ENCODE assay signal across 16 cellular contexts in the genomic region with DNA sequence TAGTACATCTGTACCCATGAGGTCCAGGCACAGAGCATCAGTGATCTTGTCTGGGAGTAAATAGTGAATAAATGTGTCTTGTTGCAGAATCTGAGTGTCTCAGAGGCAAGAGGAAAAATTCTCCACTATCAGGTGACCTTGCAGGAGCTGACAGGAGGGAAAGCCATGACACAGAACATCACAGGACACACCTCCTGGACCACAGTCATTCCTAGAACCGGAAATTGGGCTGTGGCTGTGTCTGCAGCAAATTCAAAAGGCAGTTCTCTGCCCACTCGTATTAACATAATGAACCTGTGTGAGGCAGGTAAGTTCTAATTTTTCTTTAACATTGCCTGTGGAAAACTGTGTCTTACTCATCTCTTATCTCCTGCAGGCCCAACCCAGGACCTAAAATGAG. TPM values are rescaled to one million over a fixed set of nuclear protein-coding genes. Genes with fewer than 3 reads are reported as not detected.
A peak's percentile ranks its signal among the peaks of the same experiment; 100 is the strongest.
DNase-seq lines count a peak whose midpoint lies in the region; ATAC-seq, FAIRE-seq and TF ChIP-seq lines count a peak whose summit lies in the region.
"Had no signal": no experiment of that assay in that cellular context is flagged by ENCODE, and none has a peak within 500 bp of the region (broad histone marks: within the 10 kb centered on the region; RNA-seq: fewer than 3 reads in every experiment).

No MANE protein-coding gene starts in this region.

- H3K9me3 ChIP-seq in GM12878 (replicated peaks; ENCODE audit: control insufficient read depth, insufficient read depth, low read length) = no peaks in the 10 kb centered on the region
- no peaks in the 10 kb centered on the region for H3K9me3 ChIP-seq in small intestine (ENCODE audit: control insufficient read depth, low read depth)
- H3K9me3 ChIP-seq: A549, mucosa of descending colon, SJCRH30 had no signal

- 30% methylated on average over 2 of the region's 2 CpGs for WGBS in GM12878 (ENCODE audit: insufficient coverage, insufficient replicate concordance, low lambda C conversion rate, missing lambda C conversion rate)
- WGBS in small intestine, 3 donors = 79 to 82% (median 79%) methylated on average over 2 of the region's 2 CpGs

- DNase-seq in activated CD4-positive, alpha-beta T cell treated with anti-CD3 and anti-CD28 coated beads for 36 hours = peak; percentile 67
- DNase-seq in activated CD4-positive, alpha-beta T cell treated with anti-CD3 and anti-CD28 coated beads for 1 hour = no peak
- DNase-seq in GM12878 (ENCODE audit: low read depth, low spot score) (no peak), small intestine (no peak), GDM1 (lab: John Stamatoyannopoulos, UW) (no peak), pons (ENCODE audit: low spot score) (no peak)
- DNase-seq: mucosa of descending colon, NCI-H526 treated with DMSO at 0.1 percent for 48 hours, right cardiac atrium, SJCRH30 had no signal

- peaks cover 41% of the 10 kb centered on the region for H3K4me1 Mint-ChIP-seq in activated CD4-positive, alpha-beta T cell treated with anti-CD3 and anti-CD28 coated beads for 36 hours

- CTCF ChIA-PET in activated CD4-positive, alpha-beta T cell treated with anti-CD3 and anti-CD28 coated beads for 36 hours (lab: Charles Lee) = interaction anchor here (0.5 to 2.5 kb wide), 5 partner anchors 18 to 410 kb away, joined by 3 to 14 read pairs (median 4); no protein-coding TSS in a partner anchor
- CTCF ChIA-PET in GM12878 (lab: Yijun Ruan, JAX) = interaction anchor here (0.7 to 7.0 kb wide), 8 partner anchors 11 to 202 kb away, joined by 3 to 87 read pairs (median 4); no protein-coding TSS in a partner anchor

- peak; percentile 77 for ATAC-seq in activated CD4-positive, alpha-beta T cell treated with anti-CD3 and anti-CD28 coated beads for 36 hours
- ATAC-seq in GM21526 (IDR thresholded peaks at IDR 0.05; ENCODE audit: low FRiP score, unreplicated experiment) (peak; percentile 75), HG03196 (IDR thresholded peaks at IDR 0.05; ENCODE audit: unreplicated experiment) (peak; percentile 49), GM12878 (peak; percentile 65)
- ATAC-seq: A549, mucosa of descending colon, right cardiac atrium had no signal

- no peaks in the 10 kb centered on the region for H4K20me1 ChIP-seq in GM12878 (ENCODE audit: control insufficient read depth, insufficient read depth)

- no peak for TF ChIP-seq EP300 in GM12878 (IDR thresholded peaks at IDR 0.05; ENCODE audit: borderline replicate concordance in 1 of 2, control insufficient read depth in 1 of 2, low read depth in 2 of 2, low read length in 2 of 2)

- peak overlapping the region; percentile 72 for H3K27ac Mint-ChIP-seq in activated CD4-positive, alpha-beta T cell treated with anti-CD3 and anti-CD28 coated beads for 36 hours
- H3K27ac Mint-ChIP-seq: brain had no signal

- H3K4me3 ChIP-seq in GM12878 (no peak overlapping the region), small intestine (ENCODE audit: low read depth in 1 of 2, low read length in 2 of 2) (no peak overlapping the region)
- H3K4me3 ChIP-seq: A549, mucosa of descending colon, SJCRH30 had no signal

- no TSS peak for BruUV-seq in GM12878 (replicated peaks; lab: Mats Ljungman, UMichigan)

- no peaks in the 10 kb centered on the region for H3K79me2 ChIP-seq in GM12878 (ENCODE audit: control insufficient read depth, insufficient read depth, low read length)

- H3K27ac ChIP-seq in GM12878 (ENCODE audit: control insufficient read depth, insufficient read depth) (no peak overlapping the region), small intestine (ENCODE audit: low read depth in 1 of 2, low read length in 1 of 2) (no peak overlapping the region)
- H3K27ac ChIP-seq: A549, SJCRH30 had no signal

- H3K36me3 Mint-ChIP-seq in activated CD4-positive, alpha-beta T cell treated with anti-CD3 and anti-CD28 coated beads for 36 hours (ENCODE audit: low read depth) = peaks cover 68% of the 10 kb centered on the region
- H3K36me3 Mint-ChIP-seq: brain had no signal

- no peak overlapping the region for H3K4me3 Mint-ChIP-seq in activated CD4-positive, alpha-beta T cell treated with anti-CD3 and anti-CD28 coated beads for 36 hours
- H3K4me3 Mint-ChIP-seq: brain had no signal

- RAD21 ChIA-PET in GM12878 (lab: Charles Lee; ENCODE audit: unreplicated experiment) = interaction anchor here (1.0 to 1.5 kb wide), 3 partner anchors 32 to 150 kb away, joined by 3 to 4 read pairs (median 3); no protein-coding TSS in a partner anchor

- no peaks in the 10 kb centered on the region for H3K36me3 ChIP-seq in GM12878 (ENCODE audit: control insufficient read depth in 2 of 2, insufficient read depth in 2 of 2, low read length in 1 of 2)
- H3K36me3 ChIP-seq in small intestine (ENCODE audit: control insufficient read depth in 2 of 2, insufficient read depth in 2 of 2, low read length in 2 of 2) = no peaks in the 10 kb centered on the region
- H3K36me3 ChIP-seq: SJCRH30 had no signal

- no peak overlapping the region for H3K4me2 ChIP-seq in GM12878 (ENCODE audit: control insufficient read depth, insufficient read depth)
- H3K4me2 ChIP-seq: A549 had no signal

- no peak for TF ChIP-seq RAD21 in GM12878 (IDR thresholded peaks at IDR 0.05; ENCODE audit: insufficient read depth, low read depth, low read length)

- no peak overlapping the region for H3K9ac ChIP-seq in GM12878 (ENCODE audit: control insufficient read depth, insufficient read depth, low read length)

- no peaks in the 10 kb centered on the region for H3K9me3 Mint-ChIP-seq in activated CD4-positive, alpha-beta T cell treated with anti-CD3 and anti-CD28 coated beads for 36 hours (ENCODE audit: low read depth)
- H3K9me3 Mint-ChIP-seq: brain had no signal

- SMC1A ChIA-PET in GM12878 (lab: Charles Lee; ENCODE audit: uncharacterized antibody, unreplicated experiment) = interaction anchor here (0.9 to 1.4 kb wide), 5 partner anchors 16 to 201 kb away, joined by 3 to 5 read pairs (median 3); no protein-coding TSS in a partner anchor

- no peak for TF ChIP-seq CTCF in GM12878 (IDR thresholded peaks at IDR 0.05 in 2 of 3, conservative IDR thresholded peaks at IDR 0.05 in 1 of 3; ENCODE audit: control insufficient read depth in 2 of 3, extremely low read depth in 1 of 3, insufficient read depth in 1 of 3, low read depth in 3 of 3, low read length in 3 of 3)

- FAIRE-seq in GM12878 (lab: Jason Lieb, UNC) (peak; percentile 49), small intestine (lab: Jason Lieb, UNC) (no peak)
- FAIRE-seq: A549, endothelial cell of umbilical vein, urothelium cell line had no signal

- POLR2A ChIA-PET in activated CD4-positive, alpha-beta T cell treated with anti-CD3 and anti-CD28 coated beads for 36 hours (lab: Charles Lee) = interaction anchor here (1.7 kb wide), 1 partner anchor 11 kb away, joined by 6 read pairs; no protein-coding TSS in a partner anchor
- POLR2A ChIA-PET in GM12878 (lab: Charles Lee) = no interaction called here

- H3K27me3 ChIP-seq in GM12878 (replicated peaks in 1 of 2; ENCODE audit: control insufficient read depth in 2 of 2, insufficient read depth in 2 of 2, low read length in 1 of 2) (no peaks in the 10 kb centered on the region), small intestine (ENCODE audit: control insufficient read depth in 2 of 2, insufficient read depth in 2 of 2, low read length in 2 of 2) (no peaks in the 10 kb centered on the region)
- H3K27me3 ChIP-seq: SJCRH30 had no signal

- no peaks in the 10 kb centered on the region for H3K27me3 Mint-ChIP-seq in activated CD4-positive, alpha-beta T cell treated with anti-CD3 and anti-CD28 coated beads for 36 hours

- H3K4me1 ChIP-seq in GM12878 (ENCODE audit: control insufficient read depth, insufficient read depth, low read length) (peaks cover 7% of the 10 kb centered on the region), small intestine (ENCODE audit: control insufficient read depth in 2 of 2, insufficient read depth in 1 of 2, low read depth in 1 of 2, low read length in 1 of 2) (no peaks in the 10 kb centered on the region)
- H3K4me1 ChIP-seq: A549, SJCRH30 had no signal

- no peak for TF ChIP-seq POLR2A in GM12878 (IDR thresholded peaks at IDR 0.05; ENCODE audit: low read depth, low read length)

- intact Hi-C loops in activated CD4-positive, alpha-beta T cell treated with anti-CD3 and anti-CD28 coated beads for 36 hours (cut with DNase I, micrococcal nuclease) = no loop called here
- intact Hi-C loops in GM12878 (cut with micrococcal nuclease; ENCODE audit: unreplicated experiment) = no loop called here

- H2AFZ ChIP-seq in GM12878 (ENCODE audit: control insufficient read depth, low read depth, low read length) = no peak overlapping the region

- in situ Hi-C loops in GM12878 (cut with MboI) = no loop called here

RNA-seq across cellular contexts. Expression of gene IL12RB2, which starts 43.1 kb away (rescaled TPM):
- total RNA-seq in activated CD4-positive, alpha-beta T cell treated with anti-CD3 and anti-CD28 coated beads for 36 hours = 10 to 100 TPM; 77.9 to 99.2 TPM
- 1.1 and 1.7 TPM in 2 replicates for total RNA-seq in GM12878 (2013; cell fraction: nucleolus; rRNA removed)
- 0.85 and 1.1 TPM in 2 replicates for total RNA-seq in GM12878 (2014; rRNA removed)
- 0.60 and 1.1 TPM in 2 replicates for total RNA-seq in GM12878 (2014; rRNA removed; fragmentation: Illumina TruSeq; extraction: Trizol)
- total RNA-seq in GM12878 (2021) = 0.54 and 0.61 TPM in 2 replicates
- polyA plus RNA-seq in GM12878 (2011; ENCODE audit: low read depth) = 4.2 TPM
- polyA plus RNA-seq in GM12878 (2011; rRNA removed) = 0.15 and 0.27 TPM in 2 replicates
- 0.12 and 0.25 TPM in 2 replicates for polyA plus RNA-seq in GM12878 (2011; cell fraction: cytosol; rRNA removed)
- 0.64 and 0.92 TPM in 2 replicates for polyA plus RNA-seq in GM12878 (2011; cell fraction: nucleus; rRNA removed)
- 5.9 and 11.1 TPM in 2 replicates for polyA plus RNA-seq in GM12878 (2012)
- 0.73 and 1.1 TPM in 2 replicates for polyA plus RNA-seq in GM12878 (2014; fragmentation: Illumina TruSeq; extraction: Trizol)
- polyA plus RNA-seq in GM12878 (2014; fragmentation: Nextera tagmentation; extraction: Ambion mirVana) = under 1 TPM in 1 of 2 experiments, not detected in 1; 0.24 TPM
- 0.24 and 0.96 TPM in 2 replicates for polyA plus RNA-seq in GM12878 (2014; rRNA removed)
- under 1 TPM; 0.52 to 0.69 TPM for polyA plus RNA-seq in GM12878 (2016; fragmentation: Nextera tagmentation; extraction: Ambion mirVana)
- polyA minus RNA-seq in GM12878 (2011; rRNA and poly(A)+ RNA removed) = 0.41 and 0.73 TPM in 2 replicates
- polyA minus RNA-seq in GM12878 (2011; cell fraction: cytosol; rRNA and poly(A)+ RNA removed) = not detected in 2 replicates
- polyA minus RNA-seq in GM12878 (2011; cell fraction: nucleus; rRNA and poly(A)+ RNA removed) = 0.36 and 0.86 TPM in 2 replicates
- under 1 TPM in 2 of 3 donors, not detected in 1; 0.21 to 0.54 TPM for polyA plus RNA-seq in small intestine
- total RNA-seq: SJCRH30 had no signal
- polyA plus RNA-seq: A549, endothelial cell of umbilical vein had no signal

Comparison
In these comparisons a context has a peak if more than half of its experiments do, and no peak if none do; other contexts are left out.
1. RNA of gene IL12RB2, which starts 43.1 kb away (total RNA-seq): 77.9 to 99.2 TPM in activated CD4-positive, alpha-beta T cell treated with anti-CD3 and anti-CD28 coated beads for 36 hours; 0.54 to 1.7 TPM in GM12878; every median in the first group is over 10 times any median in the second.
2. Peak in every context shown above with its lines, with median percentiles within 50 percentile points of each other: ATAC-seq.